In the genomic region with DNA sequence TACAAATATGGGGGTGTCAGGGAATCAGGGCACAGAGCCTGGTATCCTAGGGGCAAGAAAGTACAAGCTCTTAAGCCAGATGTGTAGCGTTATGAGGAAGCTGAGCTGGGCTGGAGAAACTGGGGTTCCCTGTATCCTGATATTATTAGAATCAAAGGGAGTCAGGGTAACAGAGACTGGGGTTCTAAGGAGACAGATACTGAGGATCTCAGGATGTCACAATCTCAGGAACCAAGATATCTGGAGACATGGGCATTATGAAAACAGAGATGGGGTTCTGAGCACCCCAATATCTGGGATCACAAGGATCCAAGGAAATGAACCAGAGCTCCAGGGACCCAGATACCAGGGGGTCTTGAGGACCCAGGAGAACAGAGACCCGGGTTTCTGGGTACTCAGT, we compare ENCODE assay signal across 8 cellular contexts. TPM values are rescaled to one million over a fixed set of nuclear protein-coding genes. Genes with fewer than 3 reads are reported as not detected.
DNase-seq lines count a peak whose midpoint lies in the region; ATAC-seq and TF ChIP-seq lines count a peak whose summit lies in the region.

No MANE protein-coding gene starts in this region.

- no peak overlapping the region for H3K27ac ChIP-seq in mesenchymal stem cell (ENCODE audit: low read length, poor library complexity, severe bottlenecking)
- H3K27ac ChIP-seq in upper lobe of right lung: peak overlapping the region; percentile 93

- H2BK12ac ChIP-seq in mesenchymal stem cell (ENCODE audit: low read length in 2 of 2): no peak overlapping the region

- H3K36me3 ChIP-seq in mesenchymal stem cell (ENCODE audit: control insufficient read depth in 1 of 2, insufficient read depth in 2 of 2, low read depth in 1 of 2, low read length in 2 of 2) (peaks cover 8 to 30% of the 10 kb centered on the region in 2 experiments), upper lobe of right lung (peaks cover 20% of the 10 kb centered on the region)

- ATAC-seq in upper lobe of right lung: no peak
- ATAC-seq in HG02885 (IDR thresholded peaks at IDR 0.05; ENCODE audit: poor library complexity, unreplicated experiment): no peak
- ATAC-seq in HG03469 (IDR thresholded peaks at IDR 0.05; ENCODE audit: unreplicated experiment): no peak

- H3K4me1 ChIP-seq in mesenchymal stem cell (ENCODE audit: control insufficient read depth, insufficient read depth, low read depth, low read length) (peaks cover 46% of the 10 kb centered on the region), upper lobe of right lung (peaks cover 60% of the 10 kb centered on the region)

- peak overlapping the region; percentile 86 for H3K4me2 ChIP-seq in mesenchymal stem cell (ENCODE audit: low read length, poor library complexity, severe bottlenecking)

- no peak overlapping the region for H2BK5ac ChIP-seq in mesenchymal stem cell (ENCODE audit: low read depth, low read length, poor library complexity, severe bottlenecking)

- no peaks in the 10 kb centered on the region for H3K9me3 ChIP-seq in mesenchymal stem cell (ENCODE audit: control insufficient read depth, low read length)
- H3K9me3 ChIP-seq in upper lobe of right lung: no peaks in the 10 kb centered on the region

- H3K36me3 Mint-ChIP-seq in activated naive CD4-positive, alpha-beta T cell treated with anti-CD3 and anti-CD28 coated beads, Interleukin-2, amount 50 U/mL, for 24 hours: no peaks in the 10 kb centered on the region
- H3K36me3 Mint-ChIP-seq in brain: no peaks in the 10 kb centered on the region

- no peak for TF ChIP-seq CTCF in brain (conservative IDR thresholded peaks at IDR 0.05)
- no peak for TF ChIP-seq CTCF in upper lobe of right lung (IDR thresholded peaks at IDR 0.05)

- no peak overlapping the region for H2BK15ac ChIP-seq in mesenchymal stem cell (ENCODE audit: low read depth, poor library complexity, severe bottlenecking)

- peak overlapping the region; percentile 85 for H4K91ac ChIP-seq in mesenchymal stem cell (ENCODE audit: low read length)

- H2BK120ac ChIP-seq in mesenchymal stem cell (ENCODE audit: low read depth, low read length): peak overlapping the region; percentile 100

- H3K4ac ChIP-seq in mesenchymal stem cell (ENCODE audit: low read depth in 1 of 2, low read length in 2 of 2): peak overlapping the region in 1 of 2 experiments; percentile 89

- H3K9me3 Mint-ChIP-seq in activated naive CD4-positive, alpha-beta T cell treated with anti-CD3 and anti-CD28 coated beads, Interleukin-2, amount 50 U/mL, for 24 hours: no peaks in the 10 kb centered on the region
- peaks cover 0 to 7% (median 0%) of the 10 kb centered on the region in 5 experiments for H3K9me3 Mint-ChIP-seq in brain

- DNase-seq in activated naive CD4-positive, alpha-beta T cell treated with anti-CD3 and anti-CD28 coated beads, Interleukin-2, amount 50 U/mL, for 16 hours: no peak
- DNase-seq in mesenchymal stem cell (no peak), upper lobe of right lung (no peak), COLO668 (lab: John Stamatoyannopoulos, UW; ENCODE audit: unreplicated experiment) (no peak)

- H3K14ac ChIP-seq in mesenchymal stem cell (ENCODE audit: low read length in 2 of 2): no peak overlapping the region

- H3K27me3 Mint-ChIP-seq in activated naive CD4-positive, alpha-beta T cell treated with anti-CD3 and anti-CD28 coated beads, Interleukin-2, amount 50 U/mL, for 24 hours: no peaks in the 10 kb centered on the region
- H3K27me3 Mint-ChIP-seq in brain: peaks cover 95% of the 10 kb centered on the region

- peak overlapping the region in 1 of 2 experiments; percentile 28 for H3K23ac ChIP-seq in mesenchymal stem cell (ENCODE audit: low read length in 2 of 2)

- no peak overlapping the region for H2AK5ac ChIP-seq in mesenchymal stem cell (ENCODE audit: low read length, severe bottlenecking)

- peaks cover 73% of the 10 kb centered on the region for H3K4me1 Mint-ChIP-seq in activated naive CD4-positive, alpha-beta T cell treated with anti-CD3 and anti-CD28 coated beads, Interleukin-2, amount 50 U/mL, for 24 hours
- peaks cover 45% of the 10 kb centered on the region for H3K4me1 Mint-ChIP-seq in brain

- peak overlapping the region; percentile 89 for H3K9ac ChIP-seq in mesenchymal stem cell (ENCODE audit: low read length)

- no peak overlapping the region for H3K27ac Mint-ChIP-seq in activated naive CD4-positive, alpha-beta T cell treated with anti-CD3 and anti-CD28 coated beads, Interleukin-2, amount 50 U/mL, for 24 hours
- H3K27ac Mint-ChIP-seq in brain: peak overlapping the region in 4 of 5 experiments; percentile 29 to 94 (median 78)

- no peak overlapping the region for H2AFZ ChIP-seq in mesenchymal stem cell (ENCODE audit: low read depth, low read length)

- intact Hi-C loops in upper lobe of right lung (cut with DNase I): no loop called here

- WGBS in mesenchymal stem cell: 66% methylated on average over 2 of the region's 2 CpGs

- peak overlapping the region in 1 of 2 experiments; percentile 93 for H3K18ac ChIP-seq in mesenchymal stem cell (ENCODE audit: low read depth in 1 of 2, low read length in 2 of 2)

- no peak overlapping the region for H4K8ac ChIP-seq in mesenchymal stem cell (ENCODE audit: low read length)

- peak overlapping the region; percentile 84 for H3K4me3 Mint-ChIP-seq in activated naive CD4-positive, alpha-beta T cell treated with anti-CD3 and anti-CD28 coated beads, Interleukin-2, amount 50 U/mL, for 24 hours
- peak overlapping the region; percentile 68 to 94 (median 82) for H3K4me3 Mint-ChIP-seq in brain

- no peaks in the 10 kb centered on the region for H3K27me3 ChIP-seq in mesenchymal stem cell (ENCODE audit: control insufficient read depth in 1 of 2, insufficient read depth in 1 of 2, low read length in 2 of 2)
- H3K27me3 ChIP-seq in upper lobe of right lung: no peaks in the 10 kb centered on the region

- H3K79me1 ChIP-seq in mesenchymal stem cell (replicated peaks; ENCODE audit: low read length, poor library complexity, severe bottlenecking): peaks cover 7% of the 10 kb centered on the region

- peak overlapping the region in 1 of 2 experiments; percentile 83 for H3K4me3 ChIP-seq in mesenchymal stem cell (ENCODE audit: insufficient read depth in 1 of 2, low read depth in 1 of 2, low read length in 2 of 2)
- peak overlapping the region; percentile 75 for H3K4me3 ChIP-seq in upper lobe of right lung

RNA-seq across cellular contexts. Expression of gene BCL3, which starts 0.8 kb away (rescaled TPM):
- 4.7 TPM for polyA plus RNA-seq in brain (ENCODE audit: insufficient read depth, low read depth, low replicate concordance)
- 48.8 TPM for polyA plus RNA-seq in mesenchymal stem cell (2013, experiment 1 of 2)
- 47.7 TPM for polyA plus RNA-seq in mesenchymal stem cell (2013, experiment 2 of 2)
- 87.4 TPM for total RNA-seq in upper lobe of right lung

RNA-seq across cellular contexts. Expression of gene CBLC, which starts 28.4 kb away (rescaled TPM):
- polyA plus RNA-seq in brain (ENCODE audit: insufficient read depth, low read depth, low replicate concordance): 3.5 TPM
- polyA plus RNA-seq in mesenchymal stem cell (2013, experiment 1 of 2): not detected
- not detected for polyA plus RNA-seq in mesenchymal stem cell (2013, experiment 2 of 2)
- 3.2 TPM for total RNA-seq in upper lobe of right lung

RNA-seq across cellular contexts. Expression of gene CEACAM16, which starts 50.4 kb away (rescaled TPM):
- not detected for polyA plus RNA-seq in brain (ENCODE audit: insufficient read depth, low read depth, low replicate concordance)
- polyA plus RNA-seq in mesenchymal stem cell (2013, experiment 1 of 2): not detected
- not detected for polyA plus RNA-seq in mesenchymal stem cell (2013, experiment 2 of 2)
- not detected for total RNA-seq in upper lobe of right lung

RNA-seq across cellular contexts. Expression of gene BCAM, which starts 59.6 kb away (rescaled TPM):
- 92.8 TPM for polyA plus RNA-seq in brain (ENCODE audit: insufficient read depth, low read depth, low replicate concordance)
- polyA plus RNA-seq in mesenchymal stem cell (2013, experiment 1 of 2): 19.9 TPM
- 20.0 TPM for polyA plus RNA-seq in mesenchymal stem cell (2013, experiment 2 of 2)
- total RNA-seq in upper lobe of right lung: 280 TPM
